In genomic region chr9:113463418-113464285, GRCh38 we compare ENCODE assay signal across 8 cellular contexts. TPM values are rescaled to one million over a fixed set of nuclear protein-coding genes. Genes with fewer than 3 reads are reported as not detected.
DNase-seq lines count a peak whose midpoint lies in the region; ATAC-seq and TF ChIP-seq lines count a peak whose summit lies in the region.

TSS of gene RGS3 (plus strand) at chr9:113463727. CDS start at chr9:113463803, 76 bp downstream.

- TF ChIP-seq CTCF in ovary (IDR thresholded peaks at IDR 0.05): no peak

- ATAC-seq in GM19328 (IDR thresholded peaks at IDR 0.05; ENCODE audit: unreplicated experiment): no peak
- ATAC-seq in GM21423 (IDR thresholded peaks at IDR 0.05; ENCODE audit: unreplicated experiment): no peak

- no peaks in the 10 kb centered on the region for H3K9me3 ChIP-seq in ovary

- no peak within 1 kb of the TSS for H3K27ac Mint-ChIP-seq in activated CD4-positive, alpha-beta memory T cell treated with anti-CD3 and anti-CD28 coated beads, Interleukin-2, amount 10 ng/mL, durations not matched to agents 7 days and 5 days

- no peaks in the 10 kb centered on the region for H3K27me3 ChIP-seq in ovary

- no peaks in the 10 kb centered on the region for H3K36me3 ChIP-seq in ovary

- CTCF ChIA-PET in activated CD4-positive, alpha-beta memory T cell treated with anti-CD3 and anti-CD28 coated beads, Interleukin-2, amount 10 ng/mL, durations not matched to agents 7 days and 5 days (lab: Charles Lee): no interaction called here

- peaks cover 2% of the 10 kb centered on the region for H3K9me3 Mint-ChIP-seq in activated CD4-positive, alpha-beta memory T cell treated with anti-CD3 and anti-CD28 coated beads, Interleukin-2, amount 10 ng/mL, durations not matched to agents 7 days and 5 days

- POLR2A ChIA-PET in activated CD4-positive, alpha-beta memory T cell treated with anti-CD3 and anti-CD28 coated beads, Interleukin-2, amount 10 ng/mL, durations not matched to agents 7 days and 5 days (lab: Charles Lee): no interaction called here

- WGBS in ovary, 3 donors: 12 to 16% (median 13%) methylated on average over 41 to 55 of the region's 55 CpGs

- intact Hi-C loops in cardiac septum (cut with DNase I) (loop anchor here (5.0 kb wide), 1 partner anchor 74 kb away; no protein-coding TSS in a partner anchor), ovary (cut with DNase I) (no loop called here)

- H3K36me3 Mint-ChIP-seq in activated CD4-positive, alpha-beta memory T cell treated with anti-CD3 and anti-CD28 coated beads, Interleukin-2, amount 10 ng/mL, durations not matched to agents 7 days and 5 days (ENCODE audit: low read depth): no peaks in the 10 kb centered on the region

- H3K4me1 Mint-ChIP-seq in activated CD4-positive, alpha-beta memory T cell treated with anti-CD3 and anti-CD28 coated beads, Interleukin-2, amount 10 ng/mL, durations not matched to agents 7 days and 5 days: no peaks in the 10 kb centered on the region

- DNase-seq in COLO668 (lab: John Stamatoyannopoulos, UW; ENCODE audit: unreplicated experiment): peak; percentile 96
- DNase-seq in NCI-H128 (lab: John Stamatoyannopoulos, UW; ENCODE audit: unreplicated experiment): peak; percentile 84
- no peak for DNase-seq in activated CD4-positive, alpha-beta memory T cell treated with anti-CD3 and anti-CD28 coated beads, Interleukin-2, amount 10 ng/mL, durations not matched to agents 7 days and 5 days
- DNase-seq in cardiac septum (ENCODE audit: low spot score): no peak
- peak in 2 of 5 donors; percentile 35 to 49 for DNase-seq in ovary
- no peak for DNase-seq in NCI-H1694 treated with DMSO at 0.1 percent for 48 hours (lab: John Stamatoyannopoulos, UW)

- H3K4me1 ChIP-seq in ovary (ENCODE audit: insufficient read depth): peaks cover 2% of the 10 kb centered on the region

- H3K27ac ChIP-seq in ovary: no peak within 1 kb of the TSS

- H3K4me3 ChIP-seq in ovary: peak within 1 kb of the TSS; percentile 31

- no peak within 1 kb of the TSS for H3K4me3 Mint-ChIP-seq in activated CD4-positive, alpha-beta memory T cell treated with anti-CD3 and anti-CD28 coated beads, Interleukin-2, amount 10 ng/mL, durations not matched to agents 7 days and 5 days

- no peak for TF ChIP-seq POLR2A in ovary (IDR thresholded peaks at IDR 0.05)

- no peaks in the 10 kb centered on the region for H3K27me3 Mint-ChIP-seq in activated CD4-positive, alpha-beta memory T cell treated with anti-CD3 and anti-CD28 coated beads, Interleukin-2, amount 10 ng/mL, durations not matched to agents 7 days and 5 days

- TF ChIP-seq EP300 in ovary (IDR thresholded peaks at IDR 0.05): no peak

RNA-seq across cellular contexts. Expression of gene RGS3, which starts in this region (rescaled TPM):
- total RNA-seq in activated CD4-positive, alpha-beta memory T cell treated with anti-CD3 and anti-CD28 coated beads, Interleukin-2, amount 10 ng/mL, durations not matched to agents 7 days and 5 days: 10 to 100 TPM; 22.7 to 24.0 TPM
- total RNA-seq in cardiac septum (233 TPM), ovary (10 to 100 TPM in 6 of 7 donors, 1 to 10 TPM in 1; 6.1 to 49.3 (median 15.9) TPM)
- 10 to 100 TPM; 15.0 to 15.4 TPM for polyA plus RNA-seq in ovary

Comparison
In these comparisons a context has a peak if more than half of its experiments do, and no peak if none do; other contexts are left out.
1. DNase-seq: peak in COLO668 (single experiment) and NCI-H128 (single experiment); none in activated CD4-positive, alpha-beta memory T cell treated with anti-CD3 and anti-CD28 coated beads, Interleukin-2, amount 10 ng/mL, durations not matched to agents 7 days and 5 days (single experiment), cardiac septum (single experiment) and NCI-H1694 treated with DMSO at 0.1 percent for 48 hours (single experiment).